15 cellular contexts compared by ENCODE assay signal in genomic region chr15:33581032-33581431, GRCh38.
A peak's percentile ranks its signal among the peaks of the same experiment; 100 is the strongest.
DNase-seq lines count a peak whose midpoint lies in the region; ATAC-seq and TF ChIP-seq lines count a peak whose summit lies in the region.
"Had no signal": no experiment of that assay in that cellular context is flagged by ENCODE, and none has a peak within 500 bp of the region (broad histone marks: within the 10 kb centered on the region; RNA-seq: fewer than 3 reads in every experiment).

No MANE protein-coding gene starts in this region.

- H3K4me1 ChIP-seq in adipocyte (ENCODE audit: control insufficient read depth, insufficient read depth, low read length), result peaks cover 7% of the 10 kb centered on the region
- H3K4me1 ChIP-seq in smooth muscle cell (ENCODE audit: low read depth), result peaks cover 13% of the 10 kb centered on the region
- H3K4me1 ChIP-seq: esophagus muscularis mucosa, neural progenitor cell had no signal

- ATAC-seq in HG03025 (IDR thresholded peaks at IDR 0.05; ENCODE audit: low FRiP score, unreplicated experiment), result no peak
- no peak for ATAC-seq in HG02973 (IDR thresholded peaks at IDR 0.05; ENCODE audit: unreplicated experiment)
- ATAC-seq: HCT116; stimulated activated effector memory CD8-positive, alpha-beta T cell treated with anti-CD3 and anti-CD28 coated beads, Interleukin-12 subunit alpha, Interleukin-12 subunit beta, amount 100 ng/mL, for 72 hours had no signal

- H3K27ac ChIP-seq in smooth muscle cell (ENCODE audit: low read depth), result peak overlapping the region; percentile 91
- H3K27ac ChIP-seq: esophagus muscularis mucosa, neural progenitor cell had no signal

- H4K20me1 ChIP-seq in smooth muscle cell (ENCODE audit: low read depth), result no peaks in the 10 kb centered on the region

- H3F3A ChIP-seq in smooth muscle cell (ENCODE audit: low read depth), result peaks cover 10% of the 10 kb centered on the region

- H2AFZ ChIP-seq in smooth muscle cell (ENCODE audit: low read depth), result no peak overlapping the region
- H2AFZ ChIP-seq: neural progenitor cell had no signal

- no peak overlapping the region for H3K4me3 ChIP-seq in adipocyte (ENCODE audit: low read length)
- no peak overlapping the region for H3K4me3 ChIP-seq in smooth muscle cell
- H3K4me3 ChIP-seq: esophagus muscularis mucosa, neural progenitor cell had no signal

- TF ChIP-seq CTCF in smooth muscle cell (IDR thresholded peaks at IDR 0.05; ENCODE audit: borderline replicate concordance, insufficient read depth, poor library complexity, severe bottlenecking), result no peak

- no peaks in the 10 kb centered on the region for H3K36me3 ChIP-seq in adipocyte (ENCODE audit: control insufficient read depth, insufficient read depth, low read length, severe bottlenecking)
- no peaks in the 10 kb centered on the region for H3K36me3 ChIP-seq in smooth muscle cell (ENCODE audit: low read depth)
- H3K36me3 ChIP-seq: esophagus muscularis mucosa, neural progenitor cell had no signal

- H3K9me3 ChIP-seq in adipocyte (ENCODE audit: control insufficient read depth, low read length), result peaks cover 5% of the 10 kb centered on the region
- H3K9me3 ChIP-seq in smooth muscle cell (replicated peaks; ENCODE audit: low read depth), result no peaks in the 10 kb centered on the region
- H3K9me3 ChIP-seq: esophagus muscularis mucosa had no signal

- 13% methylated on average over 3 of the region's 3 CpGs for WGBS in smooth muscle cell (ENCODE audit: low lambda C conversion rate)

- H3K27me3 ChIP-seq in adipocyte (replicated peaks; ENCODE audit: control insufficient read depth, insufficient read depth, low read length), result peaks cover 13% of the 10 kb centered on the region
- H3K27me3 ChIP-seq in smooth muscle cell (ENCODE audit: low read depth), result no peaks in the 10 kb centered on the region
- H3K27me3 ChIP-seq: esophagus muscularis mucosa, neural progenitor cell had no signal

- DNase-seq in HS-5 (ENCODE audit: low read depth) (peak; percentile 55), adipocyte (ENCODE audit: low read depth) (peak; percentile 36), foreskin melanocyte (peak; percentile 89), smooth muscle cell (lab: John Stamatoyannopoulos, UW; ENCODE audit: unreplicated experiment) (no peak), NCI-H82 (lab: John Stamatoyannopoulos, UW) (no peak)
- DNase-seq in effector CD4-positive, alpha-beta T cell, result no peak
- DNase-seq: activated CD4-positive, alpha-beta T cell treated with anti-CD3 and anti-CD28 coated beads for 1 hour; CD4-positive, alpha-beta memory T cell; left cardiac atrium had no signal

- no peak overlapping the region for H3K9ac ChIP-seq in adipocyte (ENCODE audit: low read length)
- peak overlapping the region; percentile 56 for H3K9ac ChIP-seq in smooth muscle cell (ENCODE audit: low read depth)
- H3K9ac ChIP-seq: neural progenitor cell had no signal

- peak overlapping the region; percentile 20 for H3K4me2 ChIP-seq in smooth muscle cell
- H3K4me2 ChIP-seq: neural progenitor cell had no signal

- no peaks in the 10 kb centered on the region for H3K79me2 ChIP-seq in smooth muscle cell (ENCODE audit: low read depth)

Comparison
In these comparisons a context has a peak if more than half of its experiments do, and no peak if none do; other contexts are left out.
1. DNase-seq: peak in HS-5 (single experiment), adipocyte (single experiment) and foreskin melanocyte (single experiment); none in smooth muscle cell (single experiment), NCI-H82 (single experiment) and effector CD4-positive, alpha-beta T cell (single experiment).